ENCODE assay signal across 17 cellular contexts in the genomic region with DNA sequence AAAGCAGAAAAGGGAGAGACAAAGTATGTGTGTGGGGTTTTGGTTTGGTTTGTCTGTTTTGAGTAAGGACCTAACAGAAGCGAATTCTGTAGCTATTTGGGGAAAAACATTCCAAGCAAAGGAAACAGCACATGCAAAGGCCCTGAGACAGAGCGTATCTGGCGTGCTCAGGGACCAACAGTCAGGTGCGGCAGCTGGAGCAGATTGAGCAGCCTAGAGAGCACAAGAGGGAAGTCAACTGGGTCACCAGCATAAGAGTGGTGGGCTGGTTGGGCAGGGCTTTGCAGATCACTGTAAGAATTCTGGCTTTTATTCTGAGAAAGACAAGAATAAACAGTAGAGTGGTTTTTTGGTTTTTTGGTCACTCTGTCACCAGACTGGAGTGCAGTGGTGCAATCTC. TPM values are rescaled to one million over a fixed set of nuclear protein-coding genes. Genes with fewer than 3 reads are reported as not detected.
DNase-seq lines count a peak whose midpoint lies in the region; ATAC-seq and TF ChIP-seq lines count a peak whose summit lies in the region.
"Had no signal": no experiment of that assay in that cellular context is flagged by ENCODE, and none has a peak within 500 bp of the region (broad histone marks: within the 10 kb centered on the region; RNA-seq: fewer than 3 reads in every experiment).

No MANE protein-coding gene starts in this region.

- POLR2A ChIA-PET in HEK293 (lab: Yijun Ruan, JAX): no interaction called here

- H3K4me1 ChIP-seq in HEK293 (ENCODE audit: control insufficient read depth, insufficient read depth, low read length) (peaks cover 18% of the 10 kb centered on the region), neuronal stem cell (ENCODE audit: control insufficient read depth in 2 of 2, insufficient read depth in 1 of 2, low read depth in 1 of 2, low read length in 2 of 2) (peaks cover 5 to 12% of the 10 kb centered on the region in 2 donors)
- H3K4me1 ChIP-seq: BE2C had no signal

- no peak overlapping the region for H3K23ac ChIP-seq in neuronal stem cell (ENCODE audit: low read depth, low read length, poor library complexity)

- no peak overlapping the region for H4K8ac ChIP-seq in neuronal stem cell (ENCODE audit: low read depth, low read length)

- H2BK15ac ChIP-seq in neuronal stem cell (ENCODE audit: low read length): no peak overlapping the region

- H2BK120ac ChIP-seq in neuronal stem cell (ENCODE audit: low read depth, low read length): no peak overlapping the region

- TF ChIP-seq CTCF in HEK293 (tag by site-specific recombination; IDR thresholded peaks at IDR 0.05): no peak

- no peak overlapping the region for H2AK5ac ChIP-seq in neuronal stem cell (ENCODE audit: low read depth, low read length)

- CTCF ChIA-PET in HEK293 (lab: Yijun Ruan, JAX): interaction anchor here (1.2 kb wide), 1 partner anchor 12 kb away, joined by 4 read pairs; the partner anchor contains the start of gene TGFBR3

- H2AFZ ChIP-seq in neuronal stem cell (ENCODE audit: low read length): no peak overlapping the region

- peak overlapping the region; percentile 1 for H3K27ac Mint-ChIP-seq in T-helper 17 cell
- H3K27ac Mint-ChIP-seq: HFFc6 had no signal

- peak overlapping the region; percentile 36 for H3K18ac ChIP-seq in neuronal stem cell (ENCODE audit: low read length)

- no peaks in the 10 kb centered on the region for H3K36me3 ChIP-seq in HEK293 (ENCODE audit: control insufficient read depth in 2 of 2, insufficient read depth in 1 of 2, low read length in 2 of 2)
- H3K36me3 ChIP-seq in neuronal stem cell (replicated peaks in 1 of 2; ENCODE audit: control insufficient read depth in 2 of 2, insufficient read depth in 2 of 2, low read length in 2 of 2): no peaks in the 10 kb centered on the region
- H3K36me3 ChIP-seq: BE2C, HAP-1 had no signal

- no peaks in the 10 kb centered on the region for H3K27me3 Mint-ChIP-seq in T-helper 17 cell
- H3K27me3 Mint-ChIP-seq: CD4-positive, alpha-beta memory T cell had no signal

- no peak overlapping the region for H2BK5ac ChIP-seq in neuronal stem cell (ENCODE audit: low read length)

- no peak overlapping the region for H3K9ac ChIP-seq in neuronal stem cell (ENCODE audit: low read depth, low read length, poor library complexity)

- intact Hi-C loops in posterior vena cava (cut with DNase I): no loop called here

- H3K27ac ChIP-seq in HEK293 (ENCODE audit: extremely low read depth, low read depth, low read length) (no peak overlapping the region), neuronal stem cell (replicated peaks; ENCODE audit: low read length) (no peak overlapping the region)
- H3K27ac ChIP-seq: A549, C4-2B had no signal

- H3K4me1 Mint-ChIP-seq in T-helper 17 cell: peaks cover 56% of the 10 kb centered on the region
- H3K4me1 Mint-ChIP-seq: IgD-negative memory B cell had no signal

- peaks cover 4% of the 10 kb centered on the region for H3K36me3 Mint-ChIP-seq in T-helper 17 cell (ENCODE audit: low read depth)
- H3K36me3 Mint-ChIP-seq: IgD-negative memory B cell had no signal

- no peak overlapping the region for H4K91ac ChIP-seq in neuronal stem cell (ENCODE audit: low read depth, low read length, poor library complexity)

- WGBS in neuronal stem cell (ENCODE audit: extremely low coverage in 2 of 2, insufficient read length in 2 of 2, insufficient replicate concordance in 1 of 2), 2 donors: no CpG with 5 or more reads among the region's 4 CpGs

- H3K14ac ChIP-seq in neuronal stem cell (ENCODE audit: low read length): no peak overlapping the region

- H3K4ac ChIP-seq in neuronal stem cell (ENCODE audit: low read length): no peak overlapping the region

- no peak overlapping the region for H3K4me3 Mint-ChIP-seq in T-helper 17 cell
- H3K4me3 Mint-ChIP-seq: HFFc6, IgD-negative memory B cell had no signal

- DNase-seq in T-helper 17 cell (no peak), islet precursor cell (peak; percentile 24), neuronal stem cell (ENCODE audit: low spot score) (no peak), posterior vena cava (ENCODE audit: low spot score) (no peak), foreskin melanocyte (no peak), epidermal melanocyte (ENCODE audit: insufficient read length, low spot score) (no peak)
- DNase-seq: BE2C; CD4-positive, alpha-beta memory T cell; COR-L47; DND-41; GDM1; HFFc6 had no signal

- no peak overlapping the region for H3K4me2 ChIP-seq in neuronal stem cell (ENCODE audit: insufficient read depth, low read length, poor library complexity, severe bottlenecking)
- H3K4me2 ChIP-seq: A549 had no signal

- no peak overlapping the region for H3K4me3 ChIP-seq in HEK293 (ENCODE audit: low read depth, low read length)
- H3K4me3 ChIP-seq in neuronal stem cell (ENCODE audit: low read length in 2 of 2): no peak overlapping the region
- H3K4me3 ChIP-seq: A549, HAP-1 had no signal

- ATAC-seq in T-helper 17 cell: no peak
- ATAC-seq: A549 had no signal

- H3K9me3 ChIP-seq in HEK293 (ENCODE audit: control insufficient read depth, insufficient read depth, low read depth, low read length): no peaks in the 10 kb centered on the region
- no peaks in the 10 kb centered on the region for H3K9me3 ChIP-seq in T-helper 17 cell (ENCODE audit: control insufficient read depth, low read length, poor library complexity, severe bottlenecking)
- peaks cover 0 to 2% of the 10 kb centered on the region in 2 donors for H3K9me3 ChIP-seq in neuronal stem cell (replicated peaks in 1 of 2; ENCODE audit: control insufficient read depth in 2 of 2, insufficient read depth in 1 of 2, low read depth in 1 of 2, low read length in 2 of 2)
- H3K9me3 ChIP-seq: A549, BE2C, HAP-1 had no signal

- no peak overlapping the region for H2BK12ac ChIP-seq in neuronal stem cell (ENCODE audit: low read length)

- no peaks in the 10 kb centered on the region for H3K79me1 ChIP-seq in neuronal stem cell (ENCODE audit: low read depth, low read length)

- no peaks in the 10 kb centered on the region for H3K27me3 ChIP-seq in neuronal stem cell (ENCODE audit: control insufficient read depth in 3 of 3, insufficient read depth in 3 of 3, low read depth in 1 of 3, low read length in 3 of 3)
- H3K27me3 ChIP-seq: BE2C had no signal

TF ChIP-seq in HEK293, 187 proteins besides CTCF, POLR2A, EP300 and RAD21:
- TF ChIP-seq ZNF623 (tag by site-specific recombination; IDR thresholded peaks at IDR 0.05): peak; percentile 94
- TF ChIP-seq GLIS2 (tag by site-specific recombination; IDR thresholded peaks at IDR 0.05): no peak
- no peak for TF ChIP-seq ZBTB20 (tag by site-specific recombination; IDR thresholded peaks at IDR 0.05)
- TF ChIP-seq GLI4 (tag by site-specific recombination; IDR thresholded peaks at IDR 0.05): no peak
- no peak for TF ChIP-seq SCRT2 (tag by site-specific recombination; IDR thresholded peaks at IDR 0.05)
- no peak for TF ChIP-seq ZBTB7A (tag by site-specific recombination; IDR thresholded peaks at IDR 0.05; ENCODE audit: low read depth)

RNA-seq across cellular contexts. Expression of gene TGFBR3, which starts 11.8 kb away (rescaled TPM):
- total RNA-seq in T-helper 17 cell (10 to 100 TPM; 21.0 to 27.6 TPM), posterior vena cava (100 to 1,000 TPM in 1 of 2 donors, 10 to 100 TPM in 1; 86.7 to 106 TPM)
- 5.3 TPM for polyA plus RNA-seq in neuronal stem cell (2013, experiment 1 of 2)
- polyA plus RNA-seq in neuronal stem cell (2013, experiment 2 of 2): 5.1 TPM
